Comparison of ENCODE assay signal across 19 cellular contexts in the genomic region with DNA sequence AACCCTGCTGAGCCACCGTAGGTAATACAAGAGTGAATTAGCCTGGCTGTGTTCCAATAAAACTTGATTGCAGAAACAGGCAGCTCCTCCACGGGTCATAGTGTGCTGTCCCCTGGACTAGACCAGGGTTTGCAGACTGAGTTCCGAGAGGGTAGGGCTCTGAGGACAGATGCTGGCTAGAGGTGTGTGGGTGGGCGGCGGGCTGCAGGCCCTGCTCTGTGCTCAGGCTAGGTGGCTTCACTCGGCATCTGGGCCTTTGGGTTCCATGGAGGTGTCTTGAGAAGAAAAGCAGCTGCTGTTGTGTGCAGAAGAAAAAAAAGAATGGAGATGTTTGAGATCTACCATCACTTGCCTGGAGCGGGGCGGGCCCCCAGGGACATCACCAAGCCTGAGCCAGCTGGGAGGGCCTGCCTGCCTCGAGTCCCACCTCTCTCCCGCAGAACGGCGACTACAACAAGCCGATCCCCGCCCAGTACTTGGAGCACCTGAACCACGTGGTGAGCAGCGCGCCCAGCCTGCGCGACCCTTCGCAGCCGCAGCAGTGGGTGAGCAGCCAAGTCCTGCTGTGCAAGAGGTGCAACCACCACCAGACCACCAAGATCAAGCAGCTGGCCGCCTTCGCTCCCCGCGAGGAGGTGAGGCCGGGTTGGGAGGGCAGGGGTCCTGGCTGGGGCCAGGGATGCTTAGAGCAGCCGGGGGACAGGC. TPM values are rescaled to one million over a fixed set of nuclear protein-coding genes. Genes with fewer than 3 reads are reported as not detected.
DNase-seq lines count a peak whose midpoint lies in the region; ATAC-seq and TF ChIP-seq lines count a peak whose summit lies in the region.
"Had no signal": no experiment of that assay in that cellular context is flagged by ENCODE, and none has a peak within 500 bp of the region (broad histone marks: within the 10 kb centered on the region; RNA-seq: fewer than 3 reads in every experiment).

No MANE protein-coding gene starts in this region.

- H3K36me3 Mint-ChIP-seq in T-helper 2 cell treated with Interferon-gamma antibody and Interleukin-4, amounts not matched to agents 5 μg/mL and 100 μg/mL, for 36 hours (ENCODE audit: low read depth): peaks cover 7% of the 10 kb centered on the region

- TF ChIP-seq POLR2A in suprapubic skin (IDR thresholded peaks at IDR 0.05) (no peak), erythroblast (IDR thresholded peaks at IDR 0.05; ENCODE audit: low read length) (no peak)

- H3K27ac ChIP-seq in RWPE1 (peak overlapping the region; percentile 83), right cardiac atrium (ENCODE audit: low read length) (no peak overlapping the region), suprapubic skin (no peak overlapping the region)
- H3K27ac ChIP-seq: colonic mucosa, ovary, SK-N-MC had no signal

- H3K4me1 Mint-ChIP-seq in T-helper 2 cell treated with Interferon-gamma antibody and Interleukin-4, amounts not matched to agents 5 μg/mL and 100 μg/mL, for 36 hours (ENCODE audit: low read depth): peaks cover 10% of the 10 kb centered on the region

- no peak for TF ChIP-seq EP300 in suprapubic skin (IDR thresholded peaks at IDR 0.05)

- no peaks in the 10 kb centered on the region for H3K27me3 ChIP-seq in right cardiac atrium (ENCODE audit: control insufficient read depth, insufficient read depth)
- H3K27me3 ChIP-seq in suprapubic skin: no peaks in the 10 kb centered on the region
- H3K27me3 ChIP-seq: colonic mucosa, ovary had no signal

- peaks cover 18% of the 10 kb centered on the region for H3K4me1 ChIP-seq in right cardiac atrium (ENCODE audit: control insufficient read depth, insufficient read depth, low read length)
- peaks cover 27% of the 10 kb centered on the region for H3K4me1 ChIP-seq in suprapubic skin
- H3K4me1 ChIP-seq: Caco-2, colonic mucosa had no signal

- H3K4me3 Mint-ChIP-seq in T-helper 2 cell treated with Interferon-gamma antibody and Interleukin-4, amounts not matched to agents 5 μg/mL and 100 μg/mL, for 36 hours: no peak overlapping the region
- H3K4me3 Mint-ChIP-seq: activated T-cell treated with anti-CD3 and anti-CD28 coated beads, Interleukin-2, amount 50 U/mL, for 72 hours had no signal

- H3K4me3 ChIP-seq in right cardiac atrium (ENCODE audit: low read length): no peak overlapping the region
- H3K4me3 ChIP-seq in suprapubic skin: no peak overlapping the region
- H3K4me3 ChIP-seq: colonic mucosa, HAP-1, ovary, SK-N-MC had no signal

- peak overlapping the region; percentile 7 for H3K27ac Mint-ChIP-seq in T-helper 2 cell treated with Interferon-gamma antibody and Interleukin-4, amounts not matched to agents 5 μg/mL and 100 μg/mL, for 36 hours
- H3K27ac Mint-ChIP-seq: activated T-cell treated with anti-CD3 and anti-CD28 coated beads, Interleukin-2, amount 50 U/mL, for 72 hours; stimulated activated naive CD8-positive, alpha-beta T cell treated with anti-CD3 and anti-CD28 coated beads, Interleukin-15, amount 100 ng/mL, for 72 hours had no signal

- no peak for ATAC-seq in right cardiac atrium
- no peak for ATAC-seq in GM18861 (IDR thresholded peaks at IDR 0.05; ENCODE audit: unreplicated experiment)
- ATAC-seq: activated T-cell treated with anti-CD3 and anti-CD28 coated beads, Interleukin-2, amount 50 U/mL, for 72 hours; stimulated activated naive CD8-positive, alpha-beta T cell treated with anti-CD3 and anti-CD28 coated beads, Interleukin-15, amount 100 ng/mL, for 72 hours had no signal

- H3K9me3 ChIP-seq in right cardiac atrium (ENCODE audit: control insufficient read depth, low read length) (no peaks in the 10 kb centered on the region), suprapubic skin (no peaks in the 10 kb centered on the region)
- H3K9me3 ChIP-seq: Caco-2, colonic mucosa, HAP-1, ovary had no signal

- TF ChIP-seq CTCF in RWPE1 (conservative IDR thresholded peaks at IDR 0.05; ENCODE audit: low read depth) (no peak), suprapubic skin (IDR thresholded peaks at IDR 0.05) (no peak)

- CTCF ChIA-PET in RWPE1 (lab: Yijun Ruan, JAX): no interaction called here

- POLR2A ChIA-PET in RWPE1 (lab: Yijun Ruan, JAX; ENCODE audit: low non-redundant PET): no interaction called here

- intact Hi-C loops in right cardiac atrium (cut with DNase I): no loop called here

- no peaks in the 10 kb centered on the region for H3K27me3 Mint-ChIP-seq in T-helper 2 cell treated with Interferon-gamma antibody and Interleukin-4, amounts not matched to agents 5 μg/mL and 100 μg/mL, for 36 hours (ENCODE audit: low read depth)
- H3K27me3 Mint-ChIP-seq: stimulated activated naive CD8-positive, alpha-beta T cell treated with anti-CD3 and anti-CD28 coated beads, Interleukin-15, amount 100 ng/mL, for 72 hours had no signal

- 70% methylated on average over 27 of the region's 27 CpGs for WGBS in right cardiac atrium
- WGBS in suprapubic skin: 81% methylated on average over 18 of the region's 27 CpGs

- DNase-seq in T-helper 2 cell treated with Interferon-gamma antibody and Interleukin-4, amounts not matched to agents 5 μg/mL and 100 μg/mL, for 36 hours (ENCODE audit: low spot score): no peak
- DNase-seq in T-helper 2 cell: no peak
- DNase-seq in RWPE1 (ENCODE audit: low spot score): no peak
- peak; percentile 13 to 62 (median 55) for DNase-seq in right cardiac atrium
- peak; percentile 55 to 74 for DNase-seq in suprapubic skin (ENCODE audit: low spot score in 2 of 2)
- no peak for DNase-seq in NCI-H1048 (lab: John Stamatoyannopoulos, UW)
- DNase-seq in erythroblast (lab: John Stamatoyannopoulos, UW): no peak
- DNase-seq: activated CD4-positive, alpha-beta T cell treated with anti-CD3 and anti-CD28 coated beads, Interleukin-2, amount 50 U/mL, for 4 hours; activated T-cell treated with anti-CD3 and anti-CD28 coated beads, Interleukin-2, amount 50 U/mL, for 72 hours; amygdala; Caco-2; colonic mucosa; GF-D8; ovary; stimulated activated CD4-positive, alpha-beta T cell treated with anti-CD3 and anti-CD28 coated beads, Interleukin-12 subunit alpha, Interleukin-12 subunit beta, amount 100 ng/mL, for 4 hours; stimulated activated naive CD8-positive, alpha-beta T cell treated with anti-CD3 and anti-CD28 coated beads, Interleukin-15, amount 100 ng/mL, for 72 hours had no signal

- H3K9me3 Mint-ChIP-seq in T-helper 2 cell treated with Interferon-gamma antibody and Interleukin-4, amounts not matched to agents 5 μg/mL and 100 μg/mL, for 36 hours: no peaks in the 10 kb centered on the region
- H3K9me3 Mint-ChIP-seq: activated T-cell treated with anti-CD3 and anti-CD28 coated beads, Interleukin-2, amount 50 U/mL, for 72 hours; stimulated activated naive CD8-positive, alpha-beta T cell treated with anti-CD3 and anti-CD28 coated beads, Interleukin-15, amount 100 ng/mL, for 72 hours had no signal

- H3K36me3 ChIP-seq in suprapubic skin: peaks cover 49% of the 10 kb centered on the region
- H3K36me3 ChIP-seq: colonic mucosa, ovary had no signal

RNA-seq across cellular contexts. Expression of gene TMEM201, which starts 7.9 kb away (rescaled TPM):
- total RNA-seq in right cardiac atrium: 10 to 100 TPM; 18.4 to 23.3 (median 21.1) TPM
- polyA plus RNA-seq in right cardiac atrium: 14.5 TPM
- total RNA-seq in suprapubic skin: 10 to 100 TPM; 11.6 to 14.6 (median 11.9) TPM

RNA-seq across cellular contexts. Expression of gene PIK3CD, which starts 55.0 kb away (rescaled TPM):
- total RNA-seq in right cardiac atrium: 1 to 10 TPM; 3.8 to 5.9 (median 4.5) TPM
- polyA plus RNA-seq in right cardiac atrium: 3.0 TPM
- total RNA-seq in suprapubic skin: 1 to 10 TPM; 4.0 to 8.6 (median 6.4) TPM

RNA-seq across cellular contexts. Expression of gene SLC25A33, which starts 57.3 kb away (rescaled TPM):
- 10 to 100 TPM in 1 of 4 donors, 1 to 10 TPM in 3; 7.0 to 11.4 (median 8.0) TPM for total RNA-seq in right cardiac atrium
- polyA plus RNA-seq in right cardiac atrium: 12.9 TPM
- total RNA-seq in suprapubic skin: 1 to 10 TPM; 2.3 to 9.7 (median 5.3) TPM

Comparison
In these comparisons a context has a peak if more than half of its experiments do, and no peak if none do; other contexts are left out.
1. DNase-seq: peak in right cardiac atrium (3 of 3) and suprapubic skin (2 of 2); none in T-helper 2 cell treated with Interferon-gamma antibody and Interleukin-4, amounts not matched to agents 5 μg/mL and 100 μg/mL, for 36 hours (single experiment), T-helper 2 cell (0 of 5), RWPE1 (single experiment), NCI-H1048 (single experiment) and erythroblast (0 of 2).